ENCODE assay signal across 20 cellular contexts in the genomic region with DNA sequence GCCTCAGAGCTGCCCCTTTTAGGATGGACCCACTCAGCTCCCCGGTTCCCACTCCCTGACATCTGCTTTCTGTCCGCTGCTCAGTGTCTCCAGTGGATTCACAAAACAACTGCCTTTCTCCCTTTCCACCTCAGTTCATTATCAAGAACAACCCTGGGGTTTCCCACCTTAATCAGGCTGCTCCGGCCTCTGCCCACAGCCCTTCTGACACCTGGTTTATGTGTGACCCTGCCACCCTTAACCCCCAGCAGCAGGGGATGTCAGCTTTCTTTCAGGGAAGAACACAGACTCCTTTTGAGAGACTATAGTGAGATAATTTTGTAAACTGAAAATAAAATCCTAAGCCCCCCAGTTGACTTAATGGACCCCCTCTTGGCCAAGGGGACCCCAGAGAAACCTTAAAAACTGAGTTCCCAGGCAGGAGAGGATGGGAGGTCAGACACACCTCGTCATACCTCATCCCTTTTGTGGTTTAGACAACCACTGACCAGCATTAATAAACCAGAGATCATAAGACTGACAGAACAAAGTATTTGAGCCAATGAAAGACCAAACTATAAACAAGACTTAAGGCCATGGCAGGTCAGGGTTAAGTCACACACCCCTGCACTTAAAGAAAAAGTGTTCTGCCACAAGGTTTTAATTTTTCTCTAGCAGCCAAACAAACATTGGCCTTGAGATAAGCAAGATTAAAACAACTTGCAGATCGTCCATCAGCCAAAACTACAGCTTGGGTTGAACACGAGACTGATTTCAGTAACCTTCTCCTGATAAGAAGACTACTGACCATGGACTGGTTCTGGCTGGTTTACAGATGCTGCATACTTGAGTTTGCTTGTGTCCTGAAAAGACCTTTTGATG. TPM values are rescaled to one million over a fixed set of nuclear protein-coding genes. Genes with fewer than 3 reads are reported as not detected.
DNase-seq lines count a peak whose midpoint lies in the region; ATAC-seq, FAIRE-seq and TF ChIP-seq lines count a peak whose summit lies in the region.
"Had no signal": no experiment of that assay in that cellular context is flagged by ENCODE, and none has a peak within 500 bp of the region (broad histone marks: within the 10 kb centered on the region; RNA-seq: fewer than 3 reads in every experiment).

No MANE protein-coding gene starts in this region.

- H3K27ac ChIP-seq in K562 (ENCODE audit: extremely low read depth, low read depth, low read length) (no peak overlapping the region), thyroid gland (peak overlapping the region; percentile 31 to 58 (median 52))
- H3K27ac ChIP-seq: gastroesophageal sphincter had no signal

- H3K27me3 ChIP-seq in K562 (ENCODE audit: control insufficient read depth in 2 of 2, insufficient read depth in 2 of 2, low read length in 2 of 2) (no peaks in the 10 kb centered on the region), thyroid gland (no peaks in the 10 kb centered on the region)
- H3K27me3 ChIP-seq: gastroesophageal sphincter, MG63 had no signal

- peak overlapping the region in 1 of 2 experiments; percentile 18; a peak in 1 of 4 replicates for H3K9ac ChIP-seq in K562 (ENCODE audit: insufficient read depth in 1 of 2, low read depth in 2 of 2, low read length in 2 of 2)

- no peak overlapping the region for H3K4me3 Mint-ChIP-seq in mesothelial cell of epicardium
- no peak overlapping the region for H3K4me3 Mint-ChIP-seq in CD14-positive monocyte
- H3K4me3 Mint-ChIP-seq: activated naive CD4-positive, alpha-beta T cell treated with anti-CD3 and anti-CD28 coated beads, Interleukin-2, amount 10 ng/mL, durations not matched to agents 7 days and 5 days; CD8-positive, alpha-beta T cell; T-cell had no signal

- peaks cover 66% of the 10 kb centered on the region for H3K4me1 Mint-ChIP-seq in mesothelial cell of epicardium
- peaks cover 24% of the 10 kb centered on the region for H3K4me1 Mint-ChIP-seq in CD14-positive monocyte

- H3K79me2 ChIP-seq in K562 (ENCODE audit: control insufficient read depth, insufficient read depth, low read length) = no peaks in the 10 kb centered on the region

- TF ChIP-seq RAD21 in K562 (CRISPR knock-in tag; conservative IDR thresholded peaks at IDR 0.05 in 1 of 2, IDR thresholded peaks at IDR 0.05 in 1 of 2) = no peak

- peaks cover 4% of the 10 kb centered on the region for H3K9me1 ChIP-seq in K562 (ENCODE audit: control insufficient read depth, insufficient read depth, low read length)

- TF ChIP-seq CTCF in K562 (IDR thresholded peaks at IDR 0.05 in 2 of 3, conservative IDR thresholded peaks at IDR 0.05 in 1 of 3; ENCODE audit: insufficient read depth in 2 of 3, low read depth in 1 of 3, low read length in 3 of 3) = no peak
- TF ChIP-seq CTCF in mesothelial cell of epicardium (IDR thresholded peaks at IDR 0.05; ENCODE audit: unreplicated experiment) = no peak
- no peak for TF ChIP-seq CTCF in thyroid gland (IDR thresholded peaks at IDR 0.05)
- no peak for TF ChIP-seq CTCF in CD14-positive monocyte (IDR thresholded peaks at IDR 0.05)

- peak; percentile 55; the same call in 1 of the 2 replicates for TF ChIP-seq EP300 in K562 (IDR thresholded peaks at IDR 0.05; ENCODE audit: low read length)

- peak overlapping the region; percentile 87 for H3K27ac Mint-ChIP-seq in mesothelial cell of epicardium
- no peak overlapping the region for H3K27ac Mint-ChIP-seq in CD14-positive monocyte
- H3K27ac Mint-ChIP-seq: activated naive CD4-positive, alpha-beta T cell treated with anti-CD3 and anti-CD28 coated beads, Interleukin-2, amount 10 ng/mL, durations not matched to agents 7 days and 5 days; CD8-positive, alpha-beta T cell had no signal

- H3K9me3 ChIP-seq in K562 (replicated peaks; ENCODE audit: control insufficient read depth, insufficient read depth, low read depth, low read length) = peaks cover 2% of the 10 kb centered on the region; the same call in 1 of the 2 replicates
- no peaks in the 10 kb centered on the region for H3K9me3 ChIP-seq in thyroid gland
- H3K9me3 ChIP-seq: gastroesophageal sphincter, MG63 had no signal

- intact Hi-C loops in Right ventricle myocardium superior (cut with DNase I) (no loop called here), cardiac septum (cut with DNase I) (no loop called here), K562 (cut with micrococcal nuclease) (no loop called here), thyroid gland (cut with DNase I) (no loop called here), CD14-positive monocyte (cut with micrococcal nuclease) (loop anchor here in 1 of 2 donors (5.0 kb wide), 1 partner anchor 40 kb away; a partner anchor contains a TSS)

- POLR2A ChIA-PET in K562 (lab: Yijun Ruan, JAX) = interaction anchor here (0.6 to 2.3 kb wide), 9 partner anchors 8 to 151 kb away, joined by 3 to 8 read pairs (median 3); a partner anchor contains a TSS

- 41% methylated on average over 6 of the region's 6 CpGs for WGBS in K562 (ENCODE audit: insufficient coverage, low coverage, missing lambda C conversion rate)
- 63 to 65% methylated on average over 6 of the region's 6 CpGs for WGBS in thyroid gland, 2 donors

- peak; percentile 40 for FAIRE-seq in K562 (lab: Jason Lieb, UNC)
- FAIRE-seq: HTR-8/SVneo had no signal

- H3K4me1 ChIP-seq in K562 (replicated peaks in 1 of 2; ENCODE audit: control insufficient read depth in 2 of 2, insufficient read depth in 2 of 2, low read length in 2 of 2) (peaks cover 27 to 36% of the 10 kb centered on the region in 2 experiments; a peak in 3 of 5 replicates), thyroid gland (peaks cover 35 to 55% of the 10 kb centered on the region in 2 donors)

- H3K9me3 Mint-ChIP-seq in mesothelial cell of epicardium (no peaks in the 10 kb centered on the region), CD14-positive monocyte (peaks cover 0 to 3% (median 0%) of the 10 kb centered on the region in 7 donors)
- H3K9me3 Mint-ChIP-seq: activated naive CD4-positive, alpha-beta T cell treated with anti-CD3 and anti-CD28 coated beads, Interleukin-2, amount 10 ng/mL, durations not matched to agents 7 days and 5 days; CD8-positive, alpha-beta T cell; T-cell had no signal

- ATAC-seq in Right ventricle myocardium superior (ENCODE audit: poor library complexity) = peak; percentile 40
- peak; percentile 5; the same call in 1 of the 3 replicates for ATAC-seq in K562
- ATAC-seq: CD8-positive, alpha-beta T cell; gastroesophageal sphincter; T-cell had no signal

- no peak overlapping the region for H3K4me3 ChIP-seq in K562
- no peak overlapping the region for H3K4me3 ChIP-seq in thyroid gland (replicated peaks in 1 of 3)
- H3K4me3 ChIP-seq: gastroesophageal sphincter, MG63 had no signal

- H3K27me3 Mint-ChIP-seq in mesothelial cell of epicardium (ENCODE audit: low read depth) (no peaks in the 10 kb centered on the region), CD14-positive monocyte (ENCODE audit: low read depth in 3 of 3) (peaks cover 4 to 10% (median 9%) of the 10 kb centered on the region in 3 donors)

- 0 out of 2 replicates have a peak overlapping the region, but pooled peaks have one; percentile 5 for H2AFZ ChIP-seq in K562 (ENCODE audit: low read depth, low read length)

- CTCF ChIA-PET in K562 (lab: Yijun Ruan, JAX; ENCODE audit: low intra/inter-chr PET ratio) = no interaction called here

- TF ChIP-seq POLR2A in K562 (conservative IDR thresholded peaks at IDR 0.05) (no peak), thyroid gland (IDR thresholded peaks at IDR 0.05) (no peak)

- H4K20me1 ChIP-seq in K562 (replicated peaks; ENCODE audit: control insufficient read depth, insufficient read depth, low read length) = no peaks in the 10 kb centered on the region

- BruUV-seq in K562 (replicated peaks; lab: Mats Ljungman, UMichigan) = no TSS peak

- no peak for DNase-seq in Right ventricle myocardium superior
- no peak for DNase-seq in cardiac septum (ENCODE audit: low spot score)
- peak in 1 of 4 experiments; percentile 52 for DNase-seq in K562 (ENCODE audit: extremely low read depth in 1 of 4, low spot score in 3 of 4)
- DNase-seq in mesothelial cell of epicardium (ENCODE audit: low spot score in 2 of 2, unreplicated experiment in 2 of 2) = no peak
- no peak for DNase-seq in thyroid gland
- DNase-seq in CD14-positive monocyte (ENCODE audit: low spot score) = no peak
- no peak for DNase-seq in hepatic stellate cell (ENCODE audit: low spot score)
- no peak for DNase-seq in retina
- DNase-seq: activated CD4-positive, CD25-positive, alpha-beta regulatory T cell; activated naive CD4-positive, alpha-beta T cell treated with anti-CD3 and anti-CD28 coated beads, Interleukin-2, amount 10 ng/mL, durations not matched to agents 7 days and 5 days; caudate nucleus; CD8-positive, alpha-beta T cell; GDM1; islet precursor cell; MG63; NCI-H2029; RPMI8226 had no signal

- no peaks in the 10 kb centered on the region for H3K36me3 Mint-ChIP-seq in mesothelial cell of epicardium
- no peaks in the 10 kb centered on the region for H3K36me3 Mint-ChIP-seq in CD14-positive monocyte
- H3K36me3 Mint-ChIP-seq: activated naive CD4-positive, alpha-beta T cell treated with anti-CD3 and anti-CD28 coated beads, Interleukin-2, amount 10 ng/mL, durations not matched to agents 7 days and 5 days; CD8-positive, alpha-beta T cell; T-cell had no signal

- in situ Hi-C loops in K562 (cut with MboI) = no loop called here

- no peak overlapping the region; the same call in 1 of the 2 replicates for H3K4me2 ChIP-seq in K562 (ENCODE audit: insufficient read depth, low read length)

- H3K36me3 ChIP-seq in K562 (ENCODE audit: control insufficient read depth, insufficient read depth, low read length) (no peaks in the 10 kb centered on the region), thyroid gland (no peaks in the 10 kb centered on the region)
- H3K36me3 ChIP-seq: gastroesophageal sphincter, MG63 had no signal

RNA-seq across cellular contexts. Expression of a gene that starts 42.4 kb away (rescaled TPM):
- total RNA-seq in Right ventricle myocardium superior (23.2 TPM), cardiac septum (61.4 TPM), K562 (2014; rRNA removed) (19.9 and 27.1 TPM in 2 replicates), K562 (2014; rRNA removed; fragmentation: Illumina TruSeq; extraction: Trizol) (10.5 and 12.2 TPM in 2 replicates), K562 (2015; rRNA removed; fragmentation: Illumina TruSeq; extraction: Trizol) (10.0 and 11.1 TPM in 2 replicates), K562 (2021) (42.9 and 44.6 TPM in 2 replicates), mesothelial cell of epicardium (344 to 351 TPM (median 349 TPM) in 3 replicates), thyroid gland (100 to 1,000 TPM in 3 of 4 donors, 10 to 100 TPM in 1; 93.4 to 207 (median 131) TPM)
- 77.6 and 145 TPM in 2 replicates for total RNA-seq in K562 (2011; cell fraction: chromatin; rRNA removed; ENCODE audit: low replicate concordance)
- total RNA-seq in K562 (2011; cell fraction: nucleolus; rRNA removed) = 121 and 123 TPM in 2 replicates
- total RNA-seq in K562 (2011; cell fraction: nucleoplasm; rRNA removed) = 99.0 and 108 TPM in 2 replicates
- polyA plus RNA-seq in K562 (2011; rRNA removed) (11.2 and 19.0 TPM in 2 replicates), K562 (2014; fragmentation: Illumina TruSeq; extraction: Trizol) (16.0 and 19.8 TPM in 2 replicates), K562 (2014; fragmentation: Nextera tagmentation; extraction: Ambion mirVana) (1 to 10 TPM; 1.4 to 1.6 TPM), K562 (2014; rRNA removed) (19.3 and 20.2 TPM in 2 replicates), CD14-positive monocyte (under 1 TPM; 0.39 to 0.51 TPM)
- polyA plus RNA-seq in K562 (2011; cell fraction: cytosol; rRNA removed) = 17.3 and 19.2 TPM in 2 replicates
- 47.9 and 67.4 TPM in 2 replicates for polyA plus RNA-seq in K562 (2011; cell fraction: nucleus; rRNA removed)
- 25.5 and 32.6 TPM in 2 replicates for polyA plus RNA-seq in K562 (2012)
- polyA minus RNA-seq in K562 (2011; rRNA and poly(A)+ RNA removed) = 16.3 and 21.0 TPM in 2 replicates
- 26.3 and 45.5 TPM in 2 replicates for polyA minus RNA-seq in K562 (2011; cell fraction: cytosol; rRNA and poly(A)+ RNA removed)
- polyA minus RNA-seq in K562 (2011; cell fraction: nucleus; rRNA and poly(A)+ RNA removed) = 27.9 and 41.7 TPM in 2 replicates
